In genomic region chr12:12572659-12573058, GRCh38 we compare ENCODE assay signal across 13 cellular contexts. TPM values are rescaled to one million over a fixed set of nuclear protein-coding genes. Genes with fewer than 3 reads are reported as not detected.
DNase-seq lines count a peak whose midpoint lies in the region; ATAC-seq, FAIRE-seq and TF ChIP-seq lines count a peak whose summit lies in the region.
"Had no signal": no experiment of that assay in that cellular context is flagged by ENCODE, and none has a peak within 500 bp of the region (broad histone marks: within the 10 kb centered on the region; RNA-seq: fewer than 3 reads in every experiment).

No MANE protein-coding gene starts in this region.

- 0 out of 2 replicates have a peak overlapping the region, but pooled peaks have one; percentile 15 for H2AFZ ChIP-seq in PC-3 (ENCODE audit: low read length)

- no TSS peak for BruUV-seq in PC-3 (replicated peaks; lab: Mats Ljungman, UMichigan)

- intact Hi-C loops in PC-3 (cut with micrococcal nuclease): no loop called here
- intact Hi-C loops in esophagus muscularis mucosa (cut with DNase I): no loop called here
- intact Hi-C loops in testis (cut with DNase I; ENCODE audit: low total_unique reads): no loop called here

- ATAC-seq in PC-3: no peak
- ATAC-seq: CD8-positive, alpha-beta T cell had no signal

- H3K4me3 ChIP-seq in PC-3 (ENCODE audit: low read length): no peak overlapping the region
- peak overlapping the region in 2 of 4 donors; percentile 14 to 29 for H3K4me3 ChIP-seq in esophagus muscularis mucosa
- H3K4me3 ChIP-seq in testis: no peak overlapping the region
- no peak overlapping the region for H3K4me3 ChIP-seq in HAP-1

- no peak for DNase-seq in GM18507 (ENCODE audit: extremely low spot score, insufficient read length, low read depth)
- no peak for DNase-seq in PC-3
- DNase-seq in esophagus muscularis mucosa (ENCODE audit: extremely low spot score): no peak
- no peak for DNase-seq in testis
- DNase-seq in HAP-1 (ENCODE audit: low spot score in 2 of 2): no peak
- DNase-seq in T-helper 2 cell: no peak
- DNase-seq: CD8-positive, alpha-beta T cell; COR-L47; DMS153; DMS79 treated with DMSO at 0.1 percent for 48 hours; EL had no signal

- peak; percentile 56 for FAIRE-seq in GM18507 (lab: Jason Lieb, UNC)
- FAIRE-seq: D721Med, H54 had no signal

- TF ChIP-seq CTCF in PC-3 (conservative IDR thresholded peaks at IDR 0.05; ENCODE audit: low read depth, low read length) (no peak), esophagus muscularis mucosa (IDR thresholded peaks at IDR 0.05) (no peak), testis (IDR thresholded peaks at IDR 0.05) (no peak)

- no peaks in the 10 kb centered on the region for H4K20me1 ChIP-seq in PC-3 (ENCODE audit: low read length)

- H3K27me3 ChIP-seq in PC-3 (ENCODE audit: low read length) (no peaks in the 10 kb centered on the region), esophagus muscularis mucosa (no peaks in the 10 kb centered on the region), testis (no peaks in the 10 kb centered on the region), HAP-1 (ENCODE audit: low read depth) (no peaks in the 10 kb centered on the region)

- H3K36me3 ChIP-seq in PC-3 (ENCODE audit: low read depth, low read length) (no peaks in the 10 kb centered on the region), esophagus muscularis mucosa (no peaks in the 10 kb centered on the region), testis (ENCODE audit: low read depth, missing control alignments) (no peaks in the 10 kb centered on the region), HAP-1 (replicated peaks) (no peaks in the 10 kb centered on the region)

- H3K4me1 ChIP-seq in PC-3 (ENCODE audit: insufficient read depth, low read length): peaks cover 6% of the 10 kb centered on the region
- peaks cover 0 to 8% (median 0%) of the 10 kb centered on the region in 4 donors for H3K4me1 ChIP-seq in esophagus muscularis mucosa
- no peaks in the 10 kb centered on the region for H3K4me1 ChIP-seq in testis
- H3K4me1 ChIP-seq in HAP-1: peaks cover 14% of the 10 kb centered on the region

- no peaks in the 10 kb centered on the region for H3K79me2 ChIP-seq in PC-3 (ENCODE audit: low read length)

- no peak for TF ChIP-seq POLR2A in esophagus muscularis mucosa (IDR thresholded peaks at IDR 0.05; ENCODE audit: low read depth)
- no peak for TF ChIP-seq POLR2A in testis (IDR thresholded peaks at IDR 0.05)

- CTCF ChIA-PET in PC-3 (lab: Charles Lee): no interaction called here

- TF ChIP-seq EP300 in esophagus muscularis mucosa (IDR thresholded peaks at IDR 0.05): no peak

- H3K9me3 ChIP-seq in PC-3 (ENCODE audit: low read length) (no peaks in the 10 kb centered on the region), esophagus muscularis mucosa (no peaks in the 10 kb centered on the region), testis (no peaks in the 10 kb centered on the region), HAP-1 (no peaks in the 10 kb centered on the region)

- no peak overlapping the region for H3K4me2 ChIP-seq in PC-3 (ENCODE audit: low read length)

- H3F3A ChIP-seq in PC-3 (ENCODE audit: low read length, unreplicated experiment): no peaks in the 10 kb centered on the region

- in situ Hi-C loops in HAP-1 (cut with MboI; ENCODE audit: low sequenced_read_pairs): no loop called here

- H3K27ac ChIP-seq in PC-3 (ENCODE audit: low read length) (no peak overlapping the region), esophagus muscularis mucosa (replicated peaks in 1 of 4) (peak overlapping the region; percentile 29 to 62 (median 52)), testis (no peak overlapping the region)

- H3K9ac ChIP-seq in PC-3 (ENCODE audit: low read length): no peak overlapping the region

- H3K9me2 ChIP-seq in PC-3 (replicated peaks; ENCODE audit: low read length): no peaks in the 10 kb centered on the region

- POLR2A ChIA-PET in PC-3 (lab: Charles Lee; ENCODE audit: unreplicated experiment): no interaction called here

- 81% methylated on average over 3 of the region's 3 CpGs for WGBS in esophagus muscularis mucosa
- 91% methylated on average over 3 of the region's 3 CpGs for WGBS in testis, 2 donors

RNA-seq across cellular contexts. Expression of gene DUSP16, which starts 10.0 kb away (rescaled TPM):
- 4.4 and 6.7 TPM in 2 replicates for total RNA-seq in PC-3 (2014; rRNA removed)
- total RNA-seq in esophagus muscularis mucosa: 10 to 100 TPM in 3 of 4 donors, 1 to 10 TPM in 1; 10.0 to 17.0 (median 13.9) TPM
- 10 to 100 TPM; 42.1 to 48.6 TPM for total RNA-seq in testis
- polyA plus RNA-seq in testis (ENCODE audit: insufficient read depth, low read depth, low replicate concordance): 22.5 TPM

RNA-seq across cellular contexts. Expression of gene CREBL2, which starts 39.0 kb away (rescaled TPM):
- total RNA-seq in PC-3 (2014; rRNA removed): 11.7 and 14.2 TPM in 2 replicates
- total RNA-seq in esophagus muscularis mucosa: 10 to 100 TPM; 33.0 to 53.5 (median 45.9) TPM
- total RNA-seq in testis: 10 to 100 TPM; 42.8 to 43.6 TPM
- polyA plus RNA-seq in testis (ENCODE audit: insufficient read depth, low read depth, low replicate concordance): 49.6 TPM

Comparison
In these comparisons a context has a peak if more than half of its experiments do, and no peak if none do; other contexts are left out.
1. H3K27ac ChIP-seq: peak in esophagus muscularis mucosa (4 of 4); none in PC-3 (single experiment) and testis (0 of 2).